ENCODE assay signal across 14 cellular contexts in genomic region chr12:104243971-104244370, GRCh38.
"Had no signal": no experiment of that assay in that cellular context is flagged by ENCODE, and none has a peak within 500 bp of the region (broad histone marks: within the 10 kb centered on the region; RNA-seq: fewer than 3 reads in every experiment).

No MANE protein-coding gene starts in this region.

- ATAC-seq: activated T-helper 17 cell treated with anti-CD3 and anti-CD28 coated beads, Interleukin-2, amount 50 U/mL, for 72 hours; effector memory CD8-positive, alpha-beta T cell; gastroesophageal sphincter; sciatic nerve; stimulated activated naive CD8-positive, alpha-beta T cell treated with anti-CD3 and anti-CD28 coated beads, Interleukin-15, amount 100 ng/mL, for 72 hours had no signal

- H3K9me3 ChIP-seq: gastroesophageal sphincter, heart right ventricle, ovary, spleen, upper lobe of right lung had no signal

- H3K4me1 ChIP-seq: gastroesophageal sphincter, spleen, upper lobe of right lung had no signal

- H3K27me3 ChIP-seq: gastroesophageal sphincter, heart right ventricle, ovary, spleen, upper lobe of right lung had no signal

- DNase-seq: activated CD4-positive, alpha-beta T cell treated with anti-CD3 and anti-CD28 coated beads, Interleukin-2, amount 50 U/mL, for 48 hours; activated naive CD4-positive, alpha-beta T cell treated with Interleukin-2 at 50 U/mL for 16 hours; anterior cingulate cortex; cerebellar nuclear complex; effector memory CD8-positive, alpha-beta T cell; heart right ventricle; ovary; spleen; stimulated activated naive CD8-positive, alpha-beta T cell treated with anti-CD3 and anti-CD28 coated beads, Interleukin-15, amount 100 ng/mL, for 72 hours; T-helper 9 cell; upper lobe of right lung had no signal

- H3K27ac ChIP-seq: gastroesophageal sphincter, ovary, spleen, upper lobe of right lung had no signal

- H3K4me3 ChIP-seq: gastroesophageal sphincter, heart right ventricle, ovary, spleen, upper lobe of right lung had no signal

- H3K36me3 ChIP-seq: gastroesophageal sphincter, heart right ventricle, ovary, spleen, upper lobe of right lung had no signal
